In genomic region chr11:72988796-72989195, GRCh38 we compare ENCODE assay signal across 19 cellular contexts.
DNase-seq lines count a peak whose midpoint lies in the region; ATAC-seq, FAIRE-seq and TF ChIP-seq lines count a peak whose summit lies in the region.
"Had no signal": no experiment of that assay in that cellular context is flagged by ENCODE, and none has a peak within 500 bp of the region (broad histone marks: within the 10 kb centered on the region; RNA-seq: fewer than 3 reads in every experiment).

No MANE protein-coding gene starts in this region.

- intact Hi-C loops in left ventricle myocardium inferior (cut with micrococcal nuclease) (no loop called here), Right ventricle myocardium inferior (cut with DNase I) (no loop called here), endothelial cell of umbilical vein (cut with micrococcal nuclease) (no loop called here), CD14-positive monocyte (cut with micrococcal nuclease) (no loop called here)

- peak overlapping the region; percentile 65 for H3K27ac ChIP-seq in left ventricle myocardium inferior (replicated peaks)
- no peak overlapping the region for H3K27ac ChIP-seq in endothelial cell of umbilical vein (ENCODE audit: insufficient read depth, low read depth, low read length)
- H3K27ac ChIP-seq: 22Rv1, GM23248 had no signal

- POLR2A ChIA-PET in endothelial cell of umbilical vein (lab: Charles Lee) (no interaction called here), HEK293T (lab: Yijun Ruan, JAX) (no interaction called here)

- dilution Hi-C loops in endothelial cell of umbilical vein (cut with MboI; ENCODE audit: extremely low pct_ligation_motif_present, low sequenced_read_pairs): no loop called here

- peaks cover 50% of the 10 kb centered on the region for H3K36me3 Mint-ChIP-seq in stimulated activated memory B cell treated with anti-CD40 and anti-IgM and Interleukin-4, amounts not matched to agents 10 μg/mL and 1 μg/mL and 100 μg/mL, for 72 hours
- peaks cover 28 to 33% of the 10 kb centered on the region in 2 donors for H3K36me3 Mint-ChIP-seq in CD14-positive monocyte

- H3K9ac ChIP-seq in adipocyte (ENCODE audit: low read length) (no peak overlapping the region), endothelial cell of umbilical vein (replicated peaks; ENCODE audit: extremely low read depth, insufficient read depth, low read length) (no peak overlapping the region)
- H3K9ac ChIP-seq: GM23248 had no signal

- H3K9me1 ChIP-seq in endothelial cell of umbilical vein (replicated peaks; ENCODE audit: control insufficient read depth, extremely low read depth, insufficient read depth, low read length): no peaks in the 10 kb centered on the region

- no peak for TF ChIP-seq POLR2A in endothelial cell of umbilical vein (IDR thresholded peaks at IDR 0.05; ENCODE audit: low read depth, low read length)

- H3K27me3 Mint-ChIP-seq in stimulated activated memory B cell treated with anti-CD40 and anti-IgM and Interleukin-4, amounts not matched to agents 10 μg/mL and 1 μg/mL and 100 μg/mL, for 72 hours: no peaks in the 10 kb centered on the region
- no peaks in the 10 kb centered on the region for H3K27me3 Mint-ChIP-seq in CD14-positive monocyte (ENCODE audit: low read depth in 3 of 3)
- H3K27me3 Mint-ChIP-seq: CD4-positive, alpha-beta memory T cell had no signal

- H3K9me3 Mint-ChIP-seq in stimulated activated memory B cell treated with anti-CD40 and anti-IgM and Interleukin-4, amounts not matched to agents 10 μg/mL and 1 μg/mL and 100 μg/mL, for 72 hours: no peaks in the 10 kb centered on the region
- peaks cover 0 to 4% (median 0%) of the 10 kb centered on the region in 7 donors for H3K9me3 Mint-ChIP-seq in CD14-positive monocyte
- H3K9me3 Mint-ChIP-seq: CD4-positive, alpha-beta memory T cell had no signal

- H3K79me2 ChIP-seq in endothelial cell of umbilical vein (ENCODE audit: control insufficient read depth, insufficient read depth, low read length): peaks cover 11% of the 10 kb centered on the region

- no peak overlapping the region for H3K4me3 Mint-ChIP-seq in stimulated activated memory B cell treated with anti-CD40 and anti-IgM and Interleukin-4, amounts not matched to agents 10 μg/mL and 1 μg/mL and 100 μg/mL, for 72 hours
- no peak overlapping the region for H3K4me3 Mint-ChIP-seq in CD14-positive monocyte
- H3K4me3 Mint-ChIP-seq: CD4-positive, alpha-beta memory T cell had no signal

- peak overlapping the region; percentile 62 for H3K27ac Mint-ChIP-seq in stimulated activated memory B cell treated with anti-CD40 and anti-IgM and Interleukin-4, amounts not matched to agents 10 μg/mL and 1 μg/mL and 100 μg/mL, for 72 hours
- peak overlapping the region in 2 of 7 donors; percentile 37 to 66 for H3K27ac Mint-ChIP-seq in CD14-positive monocyte
- H3K27ac Mint-ChIP-seq: CD4-positive, alpha-beta memory T cell had no signal

- H3K4me2 ChIP-seq in endothelial cell of umbilical vein (ENCODE audit: insufficient read depth, low read length): no peak overlapping the region

- no peak overlapping the region for H2AFZ ChIP-seq in endothelial cell of umbilical vein (ENCODE audit: low read depth, low read length)
- H2AFZ ChIP-seq: GM23248 had no signal

- ATAC-seq in Right ventricle myocardium inferior: no peak
- no peak for ATAC-seq in stimulated activated memory B cell treated with anti-CD40 and anti-IgM and Interleukin-4, amounts not matched to agents 10 μg/mL and 1 μg/mL and 100 μg/mL, for 72 hours
- ATAC-seq: HCT116 had no signal

- CTCF ChIA-PET in endothelial cell of umbilical vein (lab: Charles Lee) (no interaction called here), HEK293T (lab: Yijun Ruan, JAX) (no interaction called here)

- DNase-seq in left ventricle myocardium inferior: no peak
- no peak for DNase-seq in Right ventricle myocardium inferior (ENCODE audit: missing footprints)
- peak; percentile 71 for DNase-seq in adipocyte (ENCODE audit: low read depth)
- no peak for DNase-seq in endothelial cell of umbilical vein (ENCODE audit: low read depth, low spot score)
- DNase-seq in medulla oblongata (ENCODE audit: extremely low spot score): no peak
- no peak for DNase-seq in HEK293T (ENCODE audit: extremely low spot score)
- no peak for DNase-seq in CD14-positive monocyte (ENCODE audit: low spot score)
- DNase-seq: C1 segment of cervical spinal cord; CD4-positive, alpha-beta memory T cell; DMS153; DMS79 treated with DMSO at 0.1 percent for 48 hours; EL; GM23248; IMR-90 had no signal

- H3K27me3 ChIP-seq in left ventricle myocardium inferior (ENCODE audit: low read depth): no peaks in the 10 kb centered on the region
- no peaks in the 10 kb centered on the region for H3K27me3 ChIP-seq in adipocyte (replicated peaks; ENCODE audit: control insufficient read depth, insufficient read depth, low read length)
- H3K27me3 ChIP-seq in endothelial cell of umbilical vein (ENCODE audit: control insufficient read depth in 2 of 2, insufficient read depth in 2 of 2, low read length in 2 of 2): no peaks in the 10 kb centered on the region

- no peaks in the 10 kb centered on the region for H4K20me1 ChIP-seq in endothelial cell of umbilical vein (replicated peaks; ENCODE audit: control insufficient read depth, extremely low read depth, insufficient read depth, low read length)

- H3K4me1 ChIP-seq in left ventricle myocardium inferior (peaks cover 51% of the 10 kb centered on the region), adipocyte (ENCODE audit: control insufficient read depth, insufficient read depth, low read length) (peaks cover 18% of the 10 kb centered on the region), endothelial cell of umbilical vein (ENCODE audit: control insufficient read depth, extremely low read depth, insufficient read depth, low read length) (no peaks in the 10 kb centered on the region)

- peaks cover 59% of the 10 kb centered on the region for H3K4me1 Mint-ChIP-seq in stimulated activated memory B cell treated with anti-CD40 and anti-IgM and Interleukin-4, amounts not matched to agents 10 μg/mL and 1 μg/mL and 100 μg/mL, for 72 hours
- peaks cover 52% of the 10 kb centered on the region for H3K4me1 Mint-ChIP-seq in CD14-positive monocyte

- no TSS peak for BruUV-seq in endothelial cell of umbilical vein (replicated peaks; lab: Mats Ljungman, UMichigan)

- no peaks in the 10 kb centered on the region for H3K9me3 ChIP-seq in left ventricle myocardium inferior (replicated peaks)
- no peaks in the 10 kb centered on the region for H3K9me3 ChIP-seq in adipocyte (ENCODE audit: control insufficient read depth, low read length)
- no peaks in the 10 kb centered on the region for H3K9me3 ChIP-seq in endothelial cell of umbilical vein (replicated peaks; ENCODE audit: control insufficient read depth, insufficient read depth, low read length)

- TF ChIP-seq CTCF in left ventricle myocardium inferior (IDR thresholded peaks at IDR 0.05; ENCODE audit: borderline replicate concordance) (no peak), endothelial cell of umbilical vein (IDR thresholded peaks at IDR 0.05; ENCODE audit: extremely low read depth in 1 of 2, insufficient read depth in 1 of 2, low read depth in 1 of 2, low read length in 2 of 2) (no peak), CD14-positive monocyte (IDR thresholded peaks at IDR 0.05) (no peak)

- H3K36me3 ChIP-seq in left ventricle myocardium inferior (peaks cover 9% of the 10 kb centered on the region), adipocyte (ENCODE audit: control insufficient read depth, insufficient read depth, low read length, severe bottlenecking) (peaks cover 17% of the 10 kb centered on the region), endothelial cell of umbilical vein (ENCODE audit: control insufficient read depth in 2 of 2, extremely low read depth in 1 of 2, insufficient read depth in 2 of 2, low read length in 2 of 2) (peaks cover 0 to 15% of the 10 kb centered on the region in 2 experiments)

- H3K4me3 ChIP-seq in left ventricle myocardium inferior: no peak overlapping the region
- no peak overlapping the region for H3K4me3 ChIP-seq in adipocyte (ENCODE audit: low read length)
- H3K4me3 ChIP-seq in endothelial cell of umbilical vein (replicated peaks in 1 of 3; ENCODE audit: insufficient read depth in 1 of 3, low read depth in 1 of 3, low read length in 3 of 3): no peak overlapping the region
- H3K4me3 ChIP-seq: GM23248 had no signal

- peak; percentile 42 for FAIRE-seq in endothelial cell of umbilical vein (lab: Jason Lieb, UNC)
- FAIRE-seq: G401.6, GM18507 had no signal

TF ChIP-seq in endothelial cell of umbilical vein, 7 proteins besides CTCF, POLR2A, EP300 and RAD21:
- TF ChIP-seq MYC (IDR thresholded peaks at IDR 0.05; ENCODE audit: low read depth, low read length) (no peak), JUN (IDR thresholded peaks at IDR 0.05; ENCODE audit: borderline replicate concordance, insufficient read depth, insufficient read length, low read depth) (no peak), GATA2 (IDR thresholded peaks at IDR 0.05; ENCODE audit: insufficient read depth, insufficient read length, low read depth, low read length) (no peak), EZH2 (IDR thresholded peaks at IDR 0.05; ENCODE audit: borderline replicate concordance, low read depth, low read length, severe bottlenecking) (no peak)
- TF ChIP-seq, protein P1, sequence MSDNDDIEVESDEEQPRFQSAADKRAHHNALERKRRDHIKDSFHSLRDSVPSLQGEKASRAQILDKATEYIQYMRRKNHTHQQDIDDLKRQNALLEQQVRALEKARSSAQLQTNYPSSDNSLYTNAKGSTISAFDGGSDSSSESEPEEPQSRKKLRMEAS (IDR thresholded peaks at IDR 0.05; ENCODE audit: insufficient read depth, insufficient read length): no peak

TF ChIP-seq in HEK293T, 16 proteins besides CTCF, POLR2A, EP300 and RAD21:
- TF ChIP-seq ELF4 (IDR thresholded peaks at IDR 0.05) (no peak), HDGF (IDR thresholded peaks at IDR 0.05; ENCODE audit: borderline replicate concordance) (no peak), PKNOX1 (IDR thresholded peaks at IDR 0.05) (no peak), TARDBP (IDR thresholded peaks at IDR 0.05) (no peak), L3MBTL2 (conservative IDR thresholded peaks at IDR 0.05) (no peak), NFRKB (IDR thresholded peaks at IDR 0.05) (no peak), ZNF384 (IDR thresholded peaks at IDR 0.05) (no peak), FOXA1 (IDR thresholded peaks at IDR 0.05) (no peak), ARNT (IDR thresholded peaks at IDR 0.05) (no peak)
